ENCODE assay signal across 3 cellular contexts in genomic region chr2:120310841-120311240, GRCh38. TPM values are rescaled to one million over a fixed set of nuclear protein-coding genes. Genes with fewer than 3 reads are reported as not detected.
"Had no signal": no experiment of that assay in that cellular context is flagged by ENCODE, and none has a peak within 500 bp of the region (broad histone marks: within the 10 kb centered on the region; RNA-seq: fewer than 3 reads in every experiment).

No MANE protein-coding gene starts in this region.

RNA-seq across cellular contexts. Expression of gene INHBB, which starts 35.1 kb away (rescaled TPM):
- total RNA-seq: naive thymus-derived CD4-positive, alpha-beta T cell; progenitor cell of endocrine pancreas had no signal
- polyA plus RNA-seq: naive thymus-derived CD4-positive, alpha-beta T cell; neural cell had no signal
